In the genomic region with DNA sequence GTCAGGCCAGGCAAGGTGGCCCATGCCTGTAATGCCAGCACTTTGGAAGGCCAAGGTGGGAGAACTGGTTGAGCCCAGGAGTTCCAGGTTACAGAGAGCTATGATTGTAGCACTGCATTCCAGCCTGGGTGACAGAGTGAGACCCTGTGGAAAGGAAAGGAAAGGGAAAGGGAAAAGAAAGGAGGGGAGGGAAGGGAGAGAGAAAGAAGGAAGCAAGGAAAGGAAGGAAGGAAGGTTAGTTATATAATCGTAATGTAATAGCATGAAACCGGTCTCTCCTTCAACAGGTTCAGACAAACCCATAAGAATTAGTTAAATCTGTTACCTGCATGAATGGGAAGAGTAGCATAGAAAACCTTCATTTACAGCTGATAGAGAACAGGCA, we compare ENCODE assay signal across 17 cellular contexts. TPM values are rescaled to one million over a fixed set of nuclear protein-coding genes. Genes with fewer than 3 reads are reported as not detected.
DNase-seq lines count a peak whose midpoint lies in the region; ATAC-seq and TF ChIP-seq lines count a peak whose summit lies in the region.
"Had no signal": no experiment of that assay in that cellular context is flagged by ENCODE, and none has a peak within 500 bp of the region (broad histone marks: within the 10 kb centered on the region; RNA-seq: fewer than 3 reads in every experiment).

No MANE protein-coding gene starts in this region.

- TF ChIP-seq CTCF in Caco-2 (IDR thresholded peaks at IDR 0.05; ENCODE audit: insufficient read depth in 1 of 2, low read depth in 1 of 2, low read length in 1 of 2, severe bottlenecking in 1 of 2, unreplicated experiment in 1 of 2), result no peak
- TF ChIP-seq CTCF in sigmoid colon (IDR thresholded peaks at IDR 0.05), result no peak
- no peak for TF ChIP-seq CTCF in glutamatergic neuron (IDR thresholded peaks at IDR 0.05; ENCODE audit: partially characterized antibody, unreplicated experiment)

- no peak overlapping the region for H3K27ac ChIP-seq in iPS-20b (ENCODE audit: low read length)
- H3K27ac ChIP-seq in sigmoid colon, result peak overlapping the region; percentile 83 to 86 (median 86)

- TF ChIP-seq EP300 in sigmoid colon (IDR thresholded peaks at IDR 0.05), result no peak

- H3K9me3 ChIP-seq in Caco-2, result no peaks in the 10 kb centered on the region
- no peaks in the 10 kb centered on the region for H3K9me3 ChIP-seq in iPS-20b (ENCODE audit: insufficient read depth, low read depth, low read length)
- no peaks in the 10 kb centered on the region for H3K9me3 ChIP-seq in sigmoid colon
- H3K9me3 ChIP-seq: adrenal gland, lower lobe of right lung had no signal

- no TSS peak for BruUV-seq in Caco-2 (replicated peaks; lab: Mats Ljungman, UMichigan)

- no peaks in the 10 kb centered on the region for H3K36me3 Mint-ChIP-seq in Caco-2 (ENCODE audit: insufficient read depth, unreplicated experiment)
- no peaks in the 10 kb centered on the region for H3K36me3 Mint-ChIP-seq in activated T-helper 17 cell treated with anti-CD3 and anti-CD28 coated beads, Interleukin-2, amount 50 U/mL, for 72 hours (ENCODE audit: low read depth)
- peaks cover 5% of the 10 kb centered on the region for H3K36me3 Mint-ChIP-seq in glutamatergic neuron (ENCODE audit: unreplicated experiment)
- H3K36me3 Mint-ChIP-seq: T-cell had no signal

- no peak overlapping the region for H3K9ac ChIP-seq in iPS-20b (ENCODE audit: low read depth, low read length)

- POLR2A ChIA-PET in Caco-2 (lab: Charles Lee), result no interaction called here

- no peak for ATAC-seq in activated T-helper 17 cell treated with anti-CD3 and anti-CD28 coated beads, Interleukin-2, amount 50 U/mL, for 72 hours (replicated peaks)
- ATAC-seq in GM18867 (IDR thresholded peaks at IDR 0.05; ENCODE audit: unreplicated experiment), result no peak
- no peak for ATAC-seq in HG02759 (IDR thresholded peaks at IDR 0.05; ENCODE audit: unreplicated experiment)
- ATAC-seq: activated CD8-positive, alpha-beta T cell treated with anti-CD3 and anti-CD28 coated beads, Interleukin-2, amount 10 ng/mL, durations not matched to agents 7 days and 5 days had no signal

- no peak overlapping the region for H3K4me3 ChIP-seq in Caco-2 (ENCODE audit: low read depth, low read length)
- H3K4me3 ChIP-seq in iPS-20b (ENCODE audit: low read length), result peak overlapping the region; percentile 44; the same call in 1 of the 2 replicates
- no peak overlapping the region for H3K4me3 ChIP-seq in sigmoid colon

- H3K27ac Mint-ChIP-seq in Caco-2 (ENCODE audit: unreplicated experiment) (peak overlapping the region; percentile 93), glutamatergic neuron (ENCODE audit: unreplicated experiment) (no peak overlapping the region)
- no peak overlapping the region for H3K27ac Mint-ChIP-seq in activated T-helper 17 cell treated with anti-CD3 and anti-CD28 coated beads, Interleukin-2, amount 50 U/mL, for 72 hours
- H3K27ac Mint-ChIP-seq: activated CD8-positive, alpha-beta T cell treated with anti-CD3 and anti-CD28 coated beads, Interleukin-2, amount 10 ng/mL, durations not matched to agents 7 days and 5 days had no signal

- H3K4me1 ChIP-seq in Caco-2, result peaks cover 35% of the 10 kb centered on the region
- peaks cover 6% of the 10 kb centered on the region; the same call in 1 of the 2 replicates for H3K4me1 ChIP-seq in iPS-20b (ENCODE audit: insufficient read depth, low read length)
- H3K4me1 ChIP-seq in sigmoid colon, result peaks cover 0 to 37% (median 25%) of the 10 kb centered on the region in 4 donors

- H3K36me3 ChIP-seq in Caco-2 (ENCODE audit: control insufficient read depth, insufficient read depth, low read length), result no peaks in the 10 kb centered on the region
- no peaks in the 10 kb centered on the region for H3K36me3 ChIP-seq in iPS-20b (ENCODE audit: insufficient read depth, low read depth, low read length)
- H3K36me3 ChIP-seq in sigmoid colon, result no peaks in the 10 kb centered on the region
- H3K36me3 ChIP-seq: adrenal gland, lower lobe of right lung had no signal

- H3K4me3 Mint-ChIP-seq in Caco-2 (ENCODE audit: unreplicated experiment) (peak overlapping the region; percentile 99), glutamatergic neuron (ENCODE audit: unreplicated experiment) (no peak overlapping the region)
- H3K4me3 Mint-ChIP-seq in activated T-helper 17 cell treated with anti-CD3 and anti-CD28 coated beads, Interleukin-2, amount 50 U/mL, for 72 hours, result peak overlapping the region; percentile 90

- H3K4me1 Mint-ChIP-seq in Caco-2 (ENCODE audit: low read depth, unreplicated experiment), result peaks cover 22% of the 10 kb centered on the region
- no peaks in the 10 kb centered on the region for H3K4me1 Mint-ChIP-seq in activated T-helper 17 cell treated with anti-CD3 and anti-CD28 coated beads, Interleukin-2, amount 50 U/mL, for 72 hours
- H3K4me1 Mint-ChIP-seq in glutamatergic neuron (ENCODE audit: low read depth, unreplicated experiment), result no peaks in the 10 kb centered on the region

- DNase-seq in Caco-2, result no peak
- no peak for DNase-seq in sigmoid colon
- no peak for DNase-seq in glutamatergic neuron
- DNase-seq in iPS-NIHi11 (ENCODE audit: low spot score), result no peak
- DNase-seq: activated CD4-positive, CD25-positive, alpha-beta regulatory T cell; activated CD8-positive, alpha-beta T cell treated with anti-CD3 and anti-CD28 coated beads, Interleukin-2, amount 10 ng/mL, durations not matched to agents 7 days and 5 days; adrenal gland; lower lobe of right lung; NCI-H187; retina; Right ventricle myocardium superior; stimulated activated naive CD4-positive, alpha-beta T cell treated with Interleukin-2 at 50 U/mL for 16 hours; T-cell had no signal

- H3K9me3 Mint-ChIP-seq in Caco-2 (ENCODE audit: unreplicated experiment) (no peaks in the 10 kb centered on the region), glutamatergic neuron (ENCODE audit: unreplicated experiment) (peaks cover 6% of the 10 kb centered on the region)
- no peaks in the 10 kb centered on the region for H3K9me3 Mint-ChIP-seq in activated T-helper 17 cell treated with anti-CD3 and anti-CD28 coated beads, Interleukin-2, amount 50 U/mL, for 72 hours
- H3K9me3 Mint-ChIP-seq: T-cell had no signal

- no peaks in the 10 kb centered on the region for H3K27me3 ChIP-seq in Caco-2 (replicated peaks; ENCODE audit: control insufficient read depth, insufficient read depth, low read length)
- H3K27me3 ChIP-seq in iPS-20b (ENCODE audit: insufficient read depth, low read length), result peaks cover 30% of the 10 kb centered on the region
- no peaks in the 10 kb centered on the region for H3K27me3 ChIP-seq in sigmoid colon
- H3K27me3 ChIP-seq: adrenal gland had no signal

- H3K27me3 Mint-ChIP-seq in Caco-2 (ENCODE audit: insufficient read depth, unreplicated experiment) (no peaks in the 10 kb centered on the region), glutamatergic neuron (ENCODE audit: unreplicated experiment) (peaks cover 4% of the 10 kb centered on the region)
- H3K27me3 Mint-ChIP-seq in activated T-helper 17 cell treated with anti-CD3 and anti-CD28 coated beads, Interleukin-2, amount 50 U/mL, for 72 hours, result no peaks in the 10 kb centered on the region
- H3K27me3 Mint-ChIP-seq: T-cell had no signal

- WGBS in sigmoid colon, 2 donors, result 82 to 85% methylated on average over 2 of the region's 2 CpGs

- no peak for TF ChIP-seq POLR2A in sigmoid colon (IDR thresholded peaks at IDR 0.05)

- intact Hi-C loops in Caco-2 (cut with micrococcal nuclease; ENCODE audit: unreplicated experiment) (no loop called here), sigmoid colon (cut with DNase I) (loop anchor here (1.0 kb wide), 1 partner anchor 57 kb away; a partner anchor contains a TSS)

- CTCF ChIA-PET in Caco-2 (lab: Charles Lee), result interaction anchor here (0.6 to 3.4 kb wide), 3 partner anchors 19 to 136 kb away, joined by 3 to 25 read pairs (median 6); no protein-coding TSS in a partner anchor

RNA-seq across cellular contexts. Expression of a gene that starts 1.2 kb away (rescaled TPM):
- total RNA-seq in Caco-2 (2022) (22.3 and 26.0 TPM in 2 replicates), sigmoid colon (1 to 10 TPM; 4.3 to 9.4 (median 6.4) TPM), glutamatergic neuron (ENCODE audit: unreplicated experiment) (6.4 TPM)
- total RNA-seq in activated T-helper 17 cell treated with anti-CD3 and anti-CD28 coated beads, Interleukin-2, amount 50 U/mL, for 72 hours, result 1 to 10 TPM; 5.7 to 7.2 TPM
- 1 to 10 TPM in 2 of 3 donors, under 1 TPM in 1; 0.92 to 3.0 (median 1.2) TPM for polyA plus RNA-seq in sigmoid colon

RNA-seq across cellular contexts. Expression of a gene that starts 17.4 kb away (rescaled TPM):
- total RNA-seq in Caco-2 (2022), result 12.3 and 16.8 TPM in 2 replicates
- 1 to 10 TPM; 3.7 to 7.2 TPM for total RNA-seq in activated T-helper 17 cell treated with anti-CD3 and anti-CD28 coated beads, Interleukin-2, amount 50 U/mL, for 72 hours
- total RNA-seq in sigmoid colon, result not detected
- 1 to 10 TPM in 1 of 3 donors, under 1 TPM in 1, not detected in 1; 0.46 to 1.9 TPM for polyA plus RNA-seq in sigmoid colon
- 1.3 TPM for total RNA-seq in glutamatergic neuron (ENCODE audit: unreplicated experiment)
- total RNA-seq: lower lobe of right lung had no signal

RNA-seq across cellular contexts. Expression of a gene that starts 29.5 kb away (rescaled TPM):
- 188 and 207 TPM in 2 replicates for total RNA-seq in Caco-2 (2022)
- total RNA-seq in activated T-helper 17 cell treated with anti-CD3 and anti-CD28 coated beads, Interleukin-2, amount 50 U/mL, for 72 hours, result 100 to 1,000 TPM; 376 to 423 TPM
- 10 to 100 TPM; 30.7 to 37.5 (median 36.3) TPM for total RNA-seq in sigmoid colon
- polyA plus RNA-seq in sigmoid colon, result 100 to 1,000 TPM in 1 of 3 donors, 10 to 100 TPM in 2; 61.3 to 175 (median 97.1) TPM
- 2,298 TPM for total RNA-seq in glutamatergic neuron (ENCODE audit: unreplicated experiment)

RNA-seq across cellular contexts. Expression of a gene that starts 56.9 kb away (rescaled TPM):
- 23.5 and 26.2 TPM in 2 replicates for total RNA-seq in Caco-2 (2022)
- total RNA-seq in activated T-helper 17 cell treated with anti-CD3 and anti-CD28 coated beads, Interleukin-2, amount 50 U/mL, for 72 hours, result 10 to 100 TPM; 39.6 to 58.8 TPM
- 100 to 1,000 TPM; 106 to 150 (median 121) TPM for total RNA-seq in sigmoid colon
- 10 to 100 TPM; 26.1 to 38.4 (median 36.1) TPM for polyA plus RNA-seq in sigmoid colon
- total RNA-seq in glutamatergic neuron (ENCODE audit: unreplicated experiment), result 70.4 TPM
